2 cellular contexts compared by ENCODE assay signal in genomic region chr14:93200553-93200952, GRCh38.
TF ChIP-seq lines count a peak whose summit lies in the region.

No MANE protein-coding gene starts in this region.

TF ChIP-seq in H1, 55 proteins besides CTCF, POLR2A, EP300 and RAD21:
- TF ChIP-seq TCF12 (IDR thresholded peaks at IDR 0.05; ENCODE audit: low read depth, low read length) = no peak
- TF ChIP-seq CBX5 (IDR thresholded peaks at IDR 0.05; ENCODE audit: low read depth, low read length) = no peak
- TF ChIP-seq BRCA1 (IDR thresholded peaks at IDR 0.05; ENCODE audit: low read depth, low read length) = no peak
- TF ChIP-seq, protein P1, sequence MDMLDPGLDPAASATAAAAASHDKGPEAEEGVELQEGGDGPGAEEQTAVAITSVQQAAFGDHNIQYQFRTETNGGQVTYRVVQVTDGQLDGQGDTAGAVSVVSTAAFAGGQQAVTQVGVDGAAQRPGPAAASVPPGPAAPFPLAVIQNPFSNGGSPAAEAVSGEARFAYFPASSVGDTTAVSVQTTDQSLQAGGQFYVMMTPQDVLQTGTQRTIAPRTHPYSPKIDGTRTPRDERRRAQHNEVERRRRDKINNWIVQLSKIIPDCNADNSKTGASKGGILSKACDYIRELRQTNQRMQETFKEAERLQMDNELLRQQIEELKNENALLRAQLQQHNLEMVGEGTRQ (IDR thresholded peaks at IDR 0.05; ENCODE audit: low read length) = no peak
- TF ChIP-seq SP1 (IDR thresholded peaks at IDR 0.05; ENCODE audit: low read depth, low read length) = no peak
- peak; percentile 90 for TF ChIP-seq CEBPB (IDR thresholded peaks at IDR 0.05; ENCODE audit: low read depth, low read length)
- no peak for TF ChIP-seq JUN (IDR thresholded peaks at IDR 0.05; ENCODE audit: low read depth, low read length)
- peak; percentile 70 for TF ChIP-seq TEAD4 (IDR thresholded peaks at IDR 0.05; ENCODE audit: low read depth, low read length)
- TF ChIP-seq TAF7 (optimal IDR thresholded peaks at IDR 0.05; ENCODE audit: borderline replicate concordance, low read depth, low read length) = no peak

TF ChIP-seq in HepG2, 621 proteins besides CTCF, POLR2A, EP300 and RAD21:
- TF ChIP-seq, protein P2, sequence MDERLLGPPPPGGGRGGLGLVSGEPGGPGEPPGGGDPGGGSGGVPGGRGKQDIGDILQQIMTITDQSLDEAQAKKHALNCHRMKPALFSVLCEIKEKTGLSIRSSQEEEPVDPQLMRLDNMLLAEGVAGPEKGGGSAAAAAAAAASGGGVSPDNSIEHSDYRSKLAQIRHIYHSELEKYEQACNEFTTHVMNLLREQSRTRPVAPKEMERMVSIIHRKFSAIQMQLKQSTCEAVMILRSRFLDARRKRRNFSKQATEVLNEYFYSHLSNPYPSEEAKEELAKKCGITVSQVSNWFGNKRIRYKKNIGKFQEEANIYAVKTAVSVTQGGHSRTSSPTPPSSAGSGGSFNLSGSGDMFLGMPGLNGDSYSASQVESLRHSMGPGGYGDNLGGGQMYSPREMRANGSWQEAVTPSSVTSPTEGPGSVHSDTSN (CRISPR knock-in tag; IDR thresholded peaks at IDR 0.05) = peak; percentile 24; the same call in 1 of the 2 replicates
- TF ChIP-seq TEAD3 (CRISPR knock-in tag; optimal IDR thresholded peaks at IDR 0.05; ENCODE audit: borderline replicate concordance) = peak; percentile 53
- 0 out of 2 replicates have a peak, but pooled peaks have one; percentile 40 for TF ChIP-seq ZNF292 (CRISPR knock-in tag; IDR thresholded peaks at IDR 0.05; ENCODE audit: borderline replicate concordance, low read depth)
- peak; percentile 36 for TF ChIP-seq ZEB1 (IDR thresholded peaks at IDR 0.05; ENCODE audit: insufficient replicate concordance, low read depth)
- TF ChIP-seq CEBPB (IDR thresholded peaks at IDR 0.05; ENCODE audit: borderline replicate concordance, low read depth, low read length) = peak; percentile 93
- TF ChIP-seq ZNF33B (CRISPR knock-in tag; IDR thresholded peaks at IDR 0.05) = no peak
- 0 out of 2 replicates have a peak, but pooled peaks have one; percentile 18 for TF ChIP-seq HOXA3 (CRISPR knock-in tag; IDR thresholded peaks at IDR 0.05)
- TF ChIP-seq YEATS2 (CRISPR knock-in tag; IDR thresholded peaks at IDR 0.05; ENCODE audit: borderline replicate concordance) = no peak
- no peak for TF ChIP-seq ETV5 (CRISPR knock-in tag; IDR thresholded peaks at IDR 0.05; ENCODE audit: borderline replicate concordance)
- peak; percentile 83 for TF ChIP-seq CEBPG (CRISPR knock-in tag; IDR thresholded peaks at IDR 0.05)
